Comparison of ENCODE assay signal across 31 cellular contexts in genomic region chr13:58855283-58855682, GRCh38.
DNase-seq lines count a peak whose midpoint lies in the region; ATAC-seq and TF ChIP-seq lines count a peak whose summit lies in the region.
"Had no signal": no experiment of that assay in that cellular context is flagged by ENCODE, and none has a peak within 500 bp of the region (broad histone marks: within the 10 kb centered on the region; RNA-seq: fewer than 3 reads in every experiment).

No MANE protein-coding gene starts in this region.

- H3K23ac ChIP-seq in mesendoderm (ENCODE audit: low read length) = no peak overlapping the region

- POLR2A ChIA-PET in RWPE1 (lab: Yijun Ruan, JAX; ENCODE audit: low non-redundant PET) = no interaction called here

- H3K9me3 Mint-ChIP-seq in chondrocyte (ENCODE audit: low read depth) = no peaks in the 10 kb centered on the region
- H3K9me3 Mint-ChIP-seq: activated CD4-positive, alpha-beta T cell treated with anti-CD3 and anti-CD28 coated beads, Interleukin-2, amount 10 ng/mL, durations not matched to agents 24 days and 14 days had no signal

- no peaks in the 10 kb centered on the region for H3K4me1 ChIP-seq in mesendoderm (ENCODE audit: control insufficient read depth, low read depth, low read length)
- H3K4me1 ChIP-seq: A549, foreskin keratinocyte, heart right ventricle, lower lobe of right lung, Peyer's patch, uterus had no signal

- peak; percentile 12 for DNase-seq in AG10803 (ENCODE audit: low read depth)
- DNase-seq in RWPE1 (ENCODE audit: low spot score) = peak; percentile 1
- DNase-seq in choroid plexus epithelial cell (ENCODE audit: low read depth) = peak; percentile 20
- DNase-seq in mesendoderm = peak; percentile 20
- no peak for DNase-seq in NCI-H69 (lab: John Stamatoyannopoulos, UW)
- no peak for DNase-seq in chondrocyte (ENCODE audit: low spot score)
- DNase-seq: activated CD4-positive, alpha-beta T cell treated with anti-CD3 and anti-CD28 coated beads, Interleukin-2, amount 10 ng/mL, durations not matched to agents 24 days and 14 days; activated effector memory CD4-positive, alpha-beta T cell treated with Interleukin-2 at 50 U/mL for 16 hours; anterior cingulate cortex; caudate nucleus; effector memory CD8-positive, alpha-beta T cell; heart right ventricle; lower lobe of right lung; mucosa of descending colon; NCI-H2107; NCI-H774; Peyer's patch; SIG-M5; small intestine; stimulated activated naive CD8-positive, alpha-beta T cell treated with anti-CD3 and anti-CD28 coated beads, Interleukin-15, Interleukin-2, amounts not matched to agents 100 U/mL and 50 U/mL, for 24 hours; T1000; uterus; WERI-Rb-1 had no signal

- WGBS in mesendoderm (ENCODE audit: extremely low coverage, insufficient coverage, low lambda C conversion rate) = no CpG with 5 or more reads among the region's 1 CpG

- peaks cover 10% of the 10 kb centered on the region for H3K4me1 Mint-ChIP-seq in chondrocyte (ENCODE audit: low read depth)
- H3K4me1 Mint-ChIP-seq: activated CD4-positive, alpha-beta T cell treated with anti-CD3 and anti-CD28 coated beads, Interleukin-2, amount 10 ng/mL, durations not matched to agents 24 days and 14 days; B cell had no signal

- no peak overlapping the region for H3K27ac Mint-ChIP-seq in chondrocyte (ENCODE audit: unreplicated experiment)
- H3K27ac Mint-ChIP-seq: activated CD4-positive, alpha-beta T cell treated with anti-CD3 and anti-CD28 coated beads, Interleukin-2, amount 10 ng/mL, durations not matched to agents 24 days and 14 days; activated naive CD4-positive, alpha-beta T cell treated with anti-CD3 and anti-CD28 coated beads, Interleukin-2, amount 50 U/mL, for 72 hours; B cell; effector memory CD8-positive, alpha-beta T cell; natural killer cell treated with Interleukin-12 subunit alpha and Interleukin-12 subunit beta and Interleukin-15 and Interleukin-18, amount 100 ng/mL, for 72 hours had no signal

- H3K27me3 ChIP-seq in mesendoderm (ENCODE audit: insufficient read depth, low read length, poor library complexity) = no peaks in the 10 kb centered on the region
- H3K27me3 ChIP-seq: foreskin keratinocyte, heart right ventricle, Peyer's patch, uterus had no signal

- H3K9ac ChIP-seq in mesendoderm (ENCODE audit: low read length) = no peak overlapping the region

- H3K56ac ChIP-seq in mesendoderm (ENCODE audit: low read length) = no peak overlapping the region

- no peaks in the 10 kb centered on the region for H3K36me3 Mint-ChIP-seq in chondrocyte (ENCODE audit: low read depth)
- H3K36me3 Mint-ChIP-seq: activated naive CD4-positive, alpha-beta T cell treated with anti-CD3 and anti-CD28 coated beads, Interleukin-2, amount 50 U/mL, for 72 hours had no signal

- no peak overlapping the region for H2BK5ac ChIP-seq in mesendoderm (ENCODE audit: low read length)

- H3K4me3 ChIP-seq in AG10803 (ENCODE audit: low read length) (no peak overlapping the region), choroid plexus epithelial cell (ENCODE audit: low read depth, low read length) (no peak overlapping the region), mesendoderm (ENCODE audit: low read length) (no peak overlapping the region)
- H3K4me3 ChIP-seq: A549, heart right ventricle, lower lobe of right lung, mucosa of descending colon, Peyer's patch, uterus had no signal

- H4K8ac ChIP-seq in mesendoderm (ENCODE audit: low read depth, low read length) = no peak overlapping the region

- H3K4me2 ChIP-seq in mesendoderm (ENCODE audit: low read length) = no peak overlapping the region
- H3K4me2 ChIP-seq: A549 had no signal

- no peak overlapping the region for H2BK120ac ChIP-seq in mesendoderm (ENCODE audit: low read depth, low read length)

- ATAC-seq in GM19467 (IDR thresholded peaks at IDR 0.05; ENCODE audit: unreplicated experiment) (no peak), HG03520 (IDR thresholded peaks at IDR 0.05; ENCODE audit: unreplicated experiment) (no peak)
- ATAC-seq: A549; activated naive CD4-positive, alpha-beta T cell treated with anti-CD3 and anti-CD28 coated beads, Interleukin-2, amount 50 U/mL, for 72 hours; effector memory CD8-positive, alpha-beta T cell; foreskin keratinocyte; HCT116; heart right ventricle; lower lobe of right lung; mucosa of descending colon; natural killer cell treated with Interleukin-12 subunit alpha and Interleukin-12 subunit beta and Interleukin-15 and Interleukin-18, amount 100 ng/mL, for 72 hours; stimulated activated naive CD8-positive, alpha-beta T cell treated with anti-CD3 and anti-CD28 coated beads, Interleukin-15, Interleukin-2, amounts not matched to agents 100 U/mL and 50 U/mL, for 24 hours had no signal

- no peaks in the 10 kb centered on the region for H3K27me3 Mint-ChIP-seq in chondrocyte (ENCODE audit: low read depth)
- H3K27me3 Mint-ChIP-seq: activated CD4-positive, alpha-beta T cell treated with anti-CD3 and anti-CD28 coated beads, Interleukin-2, amount 10 ng/mL, durations not matched to agents 24 days and 14 days; B cell; effector memory CD8-positive, alpha-beta T cell; natural killer cell treated with Interleukin-12 subunit alpha and Interleukin-12 subunit beta and Interleukin-15 and Interleukin-18, amount 100 ng/mL, for 72 hours had no signal

- CTCF ChIA-PET in RWPE1 (lab: Yijun Ruan, JAX) = no interaction called here

- H3K79me1 ChIP-seq in mesendoderm (ENCODE audit: low read length) = no peaks in the 10 kb centered on the region

- H3K4me3 Mint-ChIP-seq in chondrocyte (ENCODE audit: unreplicated experiment) = no peak overlapping the region
- H3K4me3 Mint-ChIP-seq: activated CD4-positive, alpha-beta T cell treated with anti-CD3 and anti-CD28 coated beads, Interleukin-2, amount 10 ng/mL, durations not matched to agents 24 days and 14 days; B cell; effector memory CD8-positive, alpha-beta T cell; natural killer cell treated with Interleukin-12 subunit alpha and Interleukin-12 subunit beta and Interleukin-15 and Interleukin-18, amount 100 ng/mL, for 72 hours had no signal

- H3K4ac ChIP-seq in mesendoderm (ENCODE audit: low read depth, low read length) = no peak overlapping the region

- H2AK5ac ChIP-seq in mesendoderm (ENCODE audit: low read length) = no peak overlapping the region

- no peak overlapping the region for H4K5ac ChIP-seq in mesendoderm (ENCODE audit: low read length)

- H3K79me2 ChIP-seq in mesendoderm (ENCODE audit: control insufficient read depth, insufficient read depth, low read length) = no peaks in the 10 kb centered on the region

- no peak overlapping the region for H3K18ac ChIP-seq in mesendoderm (ENCODE audit: low read length)

- H3K36me3 ChIP-seq in mesendoderm (ENCODE audit: control insufficient read depth, insufficient read depth, low read length) = no peaks in the 10 kb centered on the region
- H3K36me3 ChIP-seq: heart right ventricle, lower lobe of right lung, Peyer's patch, uterus, WERI-Rb-1 had no signal

- no peak overlapping the region for H2BK15ac ChIP-seq in mesendoderm (replicated peaks; ENCODE audit: low read depth)

- H3K27ac ChIP-seq in RWPE1 (no peak overlapping the region), mesendoderm (ENCODE audit: low read depth, low read length) (no peak overlapping the region)
- H3K27ac ChIP-seq: A549, foreskin keratinocyte, heart right ventricle, lower lobe of right lung, Peyer's patch, uterus, WERI-Rb-1 had no signal

- no peak for TF ChIP-seq CTCF in AG10803 (conservative IDR thresholded peaks at IDR 0.05; ENCODE audit: low read length)
- TF ChIP-seq CTCF in RWPE1 (conservative IDR thresholded peaks at IDR 0.05; ENCODE audit: low read depth) = no peak
- TF ChIP-seq CTCF in choroid plexus epithelial cell (conservative IDR thresholded peaks at IDR 0.05; ENCODE audit: low read depth, low read length) = no peak
- no peak for TF ChIP-seq CTCF in chondrocyte (IDR thresholded peaks at IDR 0.05)

Comparison
In these comparisons a context has a peak if more than half of its experiments do, and no peak if none do; other contexts are left out.
1. DNase-seq: peak in AG10803 (single experiment), RWPE1 (single experiment), choroid plexus epithelial cell (single experiment) and mesendoderm (single experiment); none in NCI-H69 (single experiment) and chondrocyte (single experiment).